In the genomic region with DNA sequence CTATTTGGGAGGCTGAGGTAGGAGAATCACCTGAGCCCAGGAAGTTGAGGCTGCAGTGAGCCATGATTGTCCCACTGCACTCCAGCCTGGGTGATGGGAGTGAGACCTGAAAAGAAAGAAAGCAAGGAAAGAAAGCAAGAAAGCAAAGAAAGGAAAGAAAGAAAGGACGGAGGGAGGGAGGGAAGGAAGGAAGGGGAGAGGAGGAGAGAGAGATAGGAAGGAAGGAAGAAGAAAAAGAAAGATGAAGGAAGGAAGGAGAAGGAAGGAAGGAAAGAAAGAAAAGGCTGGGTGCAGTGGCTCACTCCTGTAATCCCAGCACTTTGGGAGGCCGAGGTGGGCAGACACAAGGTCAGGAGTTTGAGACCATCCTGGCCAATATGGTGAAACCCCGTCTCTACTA, we compare ENCODE assay signal across 6 cellular contexts. TPM values are rescaled to one million over a fixed set of nuclear protein-coding genes. Genes with fewer than 3 reads are reported as not detected.
DNase-seq lines count a peak whose midpoint lies in the region; ATAC-seq and TF ChIP-seq lines count a peak whose summit lies in the region.
"Not testable (repeated sequence)": the region's sequence is repeated elsewhere in the genome, so short reads cannot be mapped to it uniquely, and the experiment has no call there.

No MANE protein-coding gene starts in this region.

- peaks cover 5 to 75% (median 44%) of the 10 kb centered on the region in 4 donors for H3K4me1 Mint-ChIP-seq in CD4-positive, CD25-positive, alpha-beta regulatory T cell
- H3K4me1 Mint-ChIP-seq in T-helper 1 cell treated with Interleukin-12 subunit alpha and Interleukin-12 subunit beta and Interleukin-4 antibody, amounts not matched to agents 30 μg/mL and 1 μg/mL, for 36 hours (ENCODE audit: low read depth) = peaks cover 48% of the 10 kb centered on the region
- peaks cover 54% of the 10 kb centered on the region for H3K4me1 Mint-ChIP-seq in activated CD8-positive, alpha-beta T cell treated with anti-CD3 and anti-CD28 coated beads for 36 hours (ENCODE audit: low read depth)
- peaks cover 77% of the 10 kb centered on the region for H3K4me1 Mint-ChIP-seq in activated naive CD4-positive, alpha-beta T cell treated with anti-CD3 and anti-CD28 coated beads, Interleukin-2, amount 10 ng/mL, durations not matched to agents 7 days and 5 days
- H3K4me1 Mint-ChIP-seq in neural progenitor cell = not testable (repeated sequence)

- not testable (repeated sequence) for H2AFZ ChIP-seq in neural progenitor cell (replicated peaks)

- not testable (repeated sequence) for H3K27me3 ChIP-seq in CD4-positive, CD25-positive, alpha-beta regulatory T cell (ENCODE audit: control insufficient read depth, insufficient read depth, low read length); effector memory CD4-positive, alpha-beta T cell (replicated peaks; ENCODE audit: control insufficient read depth, insufficient read depth, low read length, poor library complexity, severe bottlenecking); neural progenitor cell

- H3K27me3 Mint-ChIP-seq in CD4-positive, CD25-positive, alpha-beta regulatory T cell; T-helper 1 cell treated with Interleukin-12 subunit alpha and Interleukin-12 subunit beta and Interleukin-4 antibody, amounts not matched to agents 30 μg/mL and 1 μg/mL, for 36 hours (ENCODE audit: low read depth); activated CD8-positive, alpha-beta T cell treated with anti-CD3 and anti-CD28 coated beads for 36 hours; activated naive CD4-positive, alpha-beta T cell treated with anti-CD3 and anti-CD28 coated beads, Interleukin-2, amount 10 ng/mL, durations not matched to agents 7 days and 5 days; neural progenitor cell (ENCODE audit: insufficient read depth, low read depth): not testable (repeated sequence)

- not testable (repeated sequence) for H4K20me1 ChIP-seq in neural progenitor cell (ENCODE audit: low read depth)

- not testable (repeated sequence) for DNase-seq in CD4-positive, CD25-positive, alpha-beta regulatory T cell; activated CD8-positive, alpha-beta T cell treated with anti-CD3 and anti-CD28 coated beads for 36 hours; activated naive CD4-positive, alpha-beta T cell treated with anti-CD3 and anti-CD28 coated beads, Interleukin-2, amount 10 ng/mL, durations not matched to agents 7 days and 5 days; effector memory CD4-positive, alpha-beta T cell; neural progenitor cell (ENCODE audit: low spot score)

- H3K4me2 ChIP-seq in neural progenitor cell = not testable (repeated sequence)

- TF ChIP-seq CTCF in activated CD8-positive, alpha-beta T cell treated with anti-CD3 and anti-CD28 coated beads for 36 hours (IDR thresholded peaks at IDR 0.05); neural progenitor cell (IDR thresholded peaks at IDR 0.05): not testable (repeated sequence)

- not testable (repeated sequence) for H3K4me3 ChIP-seq in CD4-positive, CD25-positive, alpha-beta regulatory T cell (ENCODE audit: low read depth, low read length); effector memory CD4-positive, alpha-beta T cell (ENCODE audit: insufficient read depth, low read depth, low read length, poor library complexity, severe bottlenecking); neural progenitor cell

- H3K4me3 Mint-ChIP-seq in CD4-positive, CD25-positive, alpha-beta regulatory T cell = peak overlapping the region in 2 of 4 donors; percentile 46 to 66
- peak overlapping the region; percentile 43 for H3K4me3 Mint-ChIP-seq in T-helper 1 cell treated with Interleukin-12 subunit alpha and Interleukin-12 subunit beta and Interleukin-4 antibody, amounts not matched to agents 30 μg/mL and 1 μg/mL, for 36 hours
- H3K4me3 Mint-ChIP-seq in activated CD8-positive, alpha-beta T cell treated with anti-CD3 and anti-CD28 coated beads for 36 hours; neural progenitor cell: not testable (repeated sequence)
- H3K4me3 Mint-ChIP-seq in activated naive CD4-positive, alpha-beta T cell treated with anti-CD3 and anti-CD28 coated beads, Interleukin-2, amount 10 ng/mL, durations not matched to agents 7 days and 5 days = peak overlapping the region; percentile 21

- POLR2A ChIA-PET in activated CD8-positive, alpha-beta T cell treated with anti-CD3 and anti-CD28 coated beads for 36 hours (lab: Charles Lee) = interaction anchor here (1.3 to 11.5 kb wide), 3 partner anchors 10 to 22 kb away, joined by 3 to 280 read pairs (median 5); no protein-coding TSS in a partner anchor

- H3K9me3 Mint-ChIP-seq in CD4-positive, CD25-positive, alpha-beta regulatory T cell; T-helper 1 cell treated with Interleukin-12 subunit alpha and Interleukin-12 subunit beta and Interleukin-4 antibody, amounts not matched to agents 30 μg/mL and 1 μg/mL, for 36 hours; activated CD8-positive, alpha-beta T cell treated with anti-CD3 and anti-CD28 coated beads for 36 hours; activated naive CD4-positive, alpha-beta T cell treated with anti-CD3 and anti-CD28 coated beads, Interleukin-2, amount 10 ng/mL, durations not matched to agents 7 days and 5 days; neural progenitor cell: not testable (repeated sequence)

- H3K27ac ChIP-seq in CD4-positive, CD25-positive, alpha-beta regulatory T cell (ENCODE audit: insufficient read depth, low read length, poor library complexity, severe bottlenecking); neural progenitor cell: not testable (repeated sequence)
- H3K27ac ChIP-seq in effector memory CD4-positive, alpha-beta T cell (ENCODE audit: insufficient read depth, low read length, poor library complexity, severe bottlenecking) = peak overlapping the region; percentile 12

- ATAC-seq in CD4-positive, CD25-positive, alpha-beta regulatory T cell (ENCODE audit: low read depth in 2 of 2); activated CD8-positive, alpha-beta T cell treated with anti-CD3 and anti-CD28 coated beads for 36 hours: not testable (repeated sequence)

- H3K9me3 ChIP-seq in CD4-positive, CD25-positive, alpha-beta regulatory T cell (ENCODE audit: control insufficient read depth in 2 of 2, low read length in 2 of 2); effector memory CD4-positive, alpha-beta T cell (ENCODE audit: control insufficient read depth, low read length); neural progenitor cell (ENCODE audit: low read depth): not testable (repeated sequence)

- peaks cover 52% of the 10 kb centered on the region for H3K4me1 ChIP-seq in CD4-positive, CD25-positive, alpha-beta regulatory T cell (ENCODE audit: control insufficient read depth, insufficient read depth, low read length, poor library complexity, severe bottlenecking)
- peaks cover 31% of the 10 kb centered on the region for H3K4me1 ChIP-seq in effector memory CD4-positive, alpha-beta T cell (ENCODE audit: control insufficient read depth, insufficient read depth, low read length, poor library complexity, severe bottlenecking)
- not testable (repeated sequence) for H3K4me1 ChIP-seq in neural progenitor cell

- peaks cover 48% of the 10 kb centered on the region for H3K36me3 Mint-ChIP-seq in CD4-positive, CD25-positive, alpha-beta regulatory T cell
- H3K36me3 Mint-ChIP-seq in T-helper 1 cell treated with Interleukin-12 subunit alpha and Interleukin-12 subunit beta and Interleukin-4 antibody, amounts not matched to agents 30 μg/mL and 1 μg/mL, for 36 hours (ENCODE audit: low read depth) = peaks cover 69% of the 10 kb centered on the region
- H3K36me3 Mint-ChIP-seq in activated CD8-positive, alpha-beta T cell treated with anti-CD3 and anti-CD28 coated beads for 36 hours (ENCODE audit: low read depth) = peaks cover 86% of the 10 kb centered on the region
- H3K36me3 Mint-ChIP-seq in activated naive CD4-positive, alpha-beta T cell treated with anti-CD3 and anti-CD28 coated beads, Interleukin-2, amount 10 ng/mL, durations not matched to agents 7 days and 5 days = peaks cover 78% of the 10 kb centered on the region
- not testable (repeated sequence) for H3K36me3 Mint-ChIP-seq in neural progenitor cell

- H3K27ac Mint-ChIP-seq in CD4-positive, CD25-positive, alpha-beta regulatory T cell = peak overlapping the region; percentile 81 to 91 (median 85)
- peak overlapping the region; percentile 3 for H3K27ac Mint-ChIP-seq in T-helper 1 cell treated with Interleukin-12 subunit alpha and Interleukin-12 subunit beta and Interleukin-4 antibody, amounts not matched to agents 30 μg/mL and 1 μg/mL, for 36 hours
- H3K27ac Mint-ChIP-seq in activated CD8-positive, alpha-beta T cell treated with anti-CD3 and anti-CD28 coated beads for 36 hours = peak overlapping the region; percentile 82
- H3K27ac Mint-ChIP-seq in activated naive CD4-positive, alpha-beta T cell treated with anti-CD3 and anti-CD28 coated beads, Interleukin-2, amount 10 ng/mL, durations not matched to agents 7 days and 5 days = peak overlapping the region; percentile 83
- peak overlapping the region; percentile 12 for H3K27ac Mint-ChIP-seq in neural progenitor cell

- not testable (repeated sequence) for H3K9ac ChIP-seq in neural progenitor cell

- intact Hi-C loops in activated CD8-positive, alpha-beta T cell treated with anti-CD3 and anti-CD28 coated beads for 36 hours (cut with micrococcal nuclease) = not testable (repeated sequence)

- CTCF ChIA-PET in activated CD8-positive, alpha-beta T cell treated with anti-CD3 and anti-CD28 coated beads for 36 hours (lab: Charles Lee) = interaction anchor here (1.4 to 3.1 kb wide), 2 partner anchors 28 to 47 kb away, joined by 7 to 19 read pairs; partner anchors contain the start of gene DCTPP1
- CTCF ChIA-PET in activated naive CD4-positive, alpha-beta T cell treated with anti-CD3 and anti-CD28 coated beads, Interleukin-2, amount 10 ng/mL, durations not matched to agents 7 days and 5 days (lab: Charles Lee) = interaction anchor here (1.7 to 3.0 kb wide), 2 partner anchors 28 to 48 kb away, joined by 9 to 12 read pairs; partner anchors contain the start of gene DCTPP1

- peaks cover 57% of the 10 kb centered on the region for H3K36me3 ChIP-seq in CD4-positive, CD25-positive, alpha-beta regulatory T cell (ENCODE audit: control insufficient read depth, insufficient read depth, low read length)
- peaks cover 50% of the 10 kb centered on the region for H3K36me3 ChIP-seq in effector memory CD4-positive, alpha-beta T cell (ENCODE audit: control insufficient read depth, insufficient read depth, low read length)
- H3K36me3 ChIP-seq in neural progenitor cell = not testable (repeated sequence)

- H3K79me2 ChIP-seq in neural progenitor cell (ENCODE audit: low read depth) = not testable (repeated sequence)

- H3F3A ChIP-seq in neural progenitor cell (ENCODE audit: low read depth) = not testable (repeated sequence)

RNA-seq across cellular contexts. Expression of gene ITGAL, which starts 5.2 kb away (rescaled TPM):
- 393 TPM for total RNA-seq in CD4-positive, CD25-positive, alpha-beta regulatory T cell
- 100 to 1,000 TPM; 106 to 155 (median 116) TPM for polyA plus RNA-seq in CD4-positive, CD25-positive, alpha-beta regulatory T cell
- 100 to 1,000 TPM; 274 to 285 TPM for total RNA-seq in activated CD8-positive, alpha-beta T cell treated with anti-CD3 and anti-CD28 coated beads for 36 hours
- not detected in 2 replicates for total RNA-seq in neural progenitor cell (ENCODE audit: low replicate concordance)

RNA-seq across cellular contexts. Expression of gene SEPHS2, which starts 32.1 kb away (rescaled TPM):
- 26.0 TPM for total RNA-seq in CD4-positive, CD25-positive, alpha-beta regulatory T cell
- polyA plus RNA-seq in CD4-positive, CD25-positive, alpha-beta regulatory T cell = 10 to 100 TPM; 76.4 to 89.8 (median 81.5) TPM
- 10 to 100 TPM; 51.8 to 54.0 TPM for total RNA-seq in activated CD8-positive, alpha-beta T cell treated with anti-CD3 and anti-CD28 coated beads for 36 hours
- 9.0 and 13.9 TPM in 2 replicates for total RNA-seq in neural progenitor cell (ENCODE audit: low replicate concordance)

RNA-seq across cellular contexts. Expression of gene DCTPP1, which starts 47.9 kb away (rescaled TPM):
- 20.1 TPM for total RNA-seq in CD4-positive, CD25-positive, alpha-beta regulatory T cell
- 100 to 1,000 TPM in 3 of 4 donors, 10 to 100 TPM in 1; 93.5 to 110 (median 103) TPM for polyA plus RNA-seq in CD4-positive, CD25-positive, alpha-beta regulatory T cell
- 100 to 1,000 TPM in 1 of 2 experiments, 10 to 100 TPM in 1; 98.4 to 105 TPM for total RNA-seq in activated CD8-positive, alpha-beta T cell treated with anti-CD3 and anti-CD28 coated beads for 36 hours
- 30.4 and 47.9 TPM in 2 replicates for total RNA-seq in neural progenitor cell (ENCODE audit: low replicate concordance)

RNA-seq across cellular contexts. Expression of gene ZNF768, which starts 48.6 kb away (rescaled TPM):
- total RNA-seq in CD4-positive, CD25-positive, alpha-beta regulatory T cell = 4.0 TPM
- 1 to 10 TPM in 1 of 4 donors, under 1 TPM in 3; 0.40 to 1.2 (median 0.66) TPM for polyA plus RNA-seq in CD4-positive, CD25-positive, alpha-beta regulatory T cell
- total RNA-seq in activated CD8-positive, alpha-beta T cell treated with anti-CD3 and anti-CD28 coated beads for 36 hours = 1 to 10 TPM; 8.3 to 9.2 TPM
- total RNA-seq in neural progenitor cell (ENCODE audit: low replicate concordance) = 15.5 and 49.9 TPM in 2 replicates

RNA-seq across cellular contexts. Expression of gene ZNF747, which starts 56.9 kb away (rescaled TPM):
- total RNA-seq in CD4-positive, CD25-positive, alpha-beta regulatory T cell = 5.0 TPM
- polyA plus RNA-seq in CD4-positive, CD25-positive, alpha-beta regulatory T cell = 1 to 10 TPM; 6.4 to 9.4 (median 8.6) TPM
- 1 to 10 TPM; 6.7 to 7.9 TPM for total RNA-seq in activated CD8-positive, alpha-beta T cell treated with anti-CD3 and anti-CD28 coated beads for 36 hours
- 7.0 and 14.5 TPM in 2 replicates for total RNA-seq in neural progenitor cell (ENCODE audit: low replicate concordance)

Comparison
In these comparisons a context has a peak if more than half of its experiments do, and no peak if none do; other contexts are left out.
1. H3K27ac Mint-ChIP-seq: peak in every context shown above with its lines; median percentile 85 in CD4-positive, CD25-positive, alpha-beta regulatory T cell; 83 in activated naive CD4-positive, alpha-beta T cell treated with anti-CD3 and anti-CD28 coated beads, Interleukin-2, amount 10 ng/mL, durations not matched to agents 7 days and 5 days; 82 in activated CD8-positive, alpha-beta T cell treated with anti-CD3 and anti-CD28 coated beads for 36 hours; 12 in neural progenitor cell; 3 in T-helper 1 cell treated with Interleukin-12 subunit alpha and Interleukin-12 subunit beta and Interleukin-4 antibody, amounts not matched to agents 30 μg/mL and 1 μg/mL, for 36 hours.
2. RNA of gene ITGAL, which starts 5.2 kb away (total RNA-seq): 393 TPM in CD4-positive, CD25-positive, alpha-beta regulatory T cell (single experiment) and 274 to 285 TPM in activated CD8-positive, alpha-beta T cell treated with anti-CD3 and anti-CD28 coated beads for 36 hours; not detected in neural progenitor cell; every median in the first group is over 100 times any median in the second.